Comparison of ENCODE assay signal across 25 cellular contexts in genomic region chr2:73977466-73977865, GRCh38.
"Had no signal": no experiment of that assay in that cellular context is flagged by ENCODE, and none has a peak within 500 bp of the region (broad histone marks: within the 10 kb centered on the region; RNA-seq: fewer than 3 reads in every experiment).

No MANE protein-coding gene starts in this region.

- H3K27me3 Mint-ChIP-seq: T-helper 17 cell had no signal

- H3K4me3 ChIP-seq: colonic mucosa, mucosa of descending colon, prostate gland, smooth muscle cell, stomach, testis, upper lobe of right lung had no signal

- H3K4me2 ChIP-seq: SK-N-SH, smooth muscle cell had no signal

- H3K27me3 ChIP-seq: colonic mucosa, stomach, testis, upper lobe of right lung had no signal

- H3K9ac ChIP-seq: SK-N-SH had no signal

- FAIRE-seq: endothelial cell of umbilical vein had no signal

- H3K36me3 Mint-ChIP-seq: brain, memory B cell, natural killer cell had no signal

- ATAC-seq: left ventricle myocardium superior, mucosa of descending colon, natural killer cell, right cardiac atrium, T-helper 17 cell, upper lobe of right lung had no signal

- H3K9me3 ChIP-seq: colonic mucosa, mucosa of descending colon, prostate gland, SK-N-SH, stomach, testis, upper lobe of right lung had no signal

- H3K9me3 Mint-ChIP-seq: activated naive CD4-positive, alpha-beta T cell treated with anti-CD3 and anti-CD28 coated beads for 36 hours; activated T-helper 2 cell treated with anti-CD3 and anti-CD28 coated beads, Interferon-gamma antibody, Interleukin-2, Interleukin-4, amounts not matched to agents 10 μg/mL and 5 μg/mL and 100 μg/mL, durations not matched to agents 14 hours and 24 hours and 36 hours; memory B cell; natural killer cell had no signal

- H3K36me3 ChIP-seq: colonic mucosa, prostate gland, stomach, upper lobe of right lung, WERI-Rb-1 had no signal

- H3K27ac Mint-ChIP-seq: activated T-helper 2 cell treated with anti-CD3 and anti-CD28 coated beads, Interferon-gamma antibody, Interleukin-2, Interleukin-4, amounts not matched to agents 10 μg/mL and 5 μg/mL and 100 μg/mL, durations not matched to agents 14 hours and 24 hours and 36 hours; brain; memory B cell; natural killer cell; T-helper 17 cell had no signal

- H3K4me3 Mint-ChIP-seq: activated naive CD4-positive, alpha-beta T cell treated with anti-CD3 and anti-CD28 coated beads for 36 hours; memory B cell; natural killer cell; T-helper 17 cell had no signal

- DNase-seq: activated naive CD4-positive, alpha-beta T cell treated with anti-CD3 and anti-CD28 coated beads for 36 hours; amygdala; central memory CD4-positive, alpha-beta T cell; colonic mucosa; effector CD4-positive, alpha-beta T cell; foreskin fibroblast; left ventricle myocardium superior; mucosa of descending colon; natural killer cell; occipital lobe; right cardiac atrium; SK-N-SH; stimulated activated CD4-positive, alpha-beta T cell treated with anti-CD3 and anti-CD28 coated beads, Interleukin-4, amount 100 ng/mL, for 4 hours; stimulated activated CD8-positive, alpha-beta memory T cell treated with anti-CD3 and anti-CD28 coated beads, Interleukin-4, amount 100 ng/mL, for 48 hours; stomach; T-helper 17 cell; testis; upper lobe of right lung; WERI-Rb-1 had no signal

- H3K27ac ChIP-seq: colonic mucosa, prostate gland, stomach, testis, upper lobe of right lung, WERI-Rb-1 had no signal
